20 cellular contexts compared by ENCODE assay signal in the genomic region with DNA sequence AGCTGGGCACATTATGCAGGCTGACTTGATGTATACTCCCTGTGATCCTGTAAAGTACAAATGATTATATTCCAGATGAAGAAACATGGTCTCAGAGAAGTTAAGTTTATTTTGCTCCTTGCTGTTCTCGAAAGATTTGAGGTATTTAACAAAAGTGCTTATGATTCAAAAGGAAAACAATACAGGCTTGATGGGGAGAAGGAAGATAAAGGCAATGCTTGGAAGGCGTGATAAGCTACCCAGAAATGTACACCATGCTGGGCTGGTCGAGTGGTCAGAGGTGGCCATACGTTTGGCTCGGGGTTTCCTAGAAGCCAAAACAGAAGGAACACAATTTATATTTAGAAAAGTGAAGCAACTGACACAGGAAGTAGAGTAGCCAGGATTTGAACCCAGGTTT.
DNase-seq lines count a peak whose midpoint lies in the region; ATAC-seq and TF ChIP-seq lines count a peak whose summit lies in the region.
"Had no signal": no experiment of that assay in that cellular context is flagged by ENCODE, and none has a peak within 500 bp of the region (broad histone marks: within the 10 kb centered on the region; RNA-seq: fewer than 3 reads in every experiment).

No MANE protein-coding gene starts in this region.

- H3K36me3 ChIP-seq in skeletal muscle satellite cell (ENCODE audit: insufficient read depth, low read length) (no peaks in the 10 kb centered on the region), upper lobe of left lung (no peaks in the 10 kb centered on the region)

- H3K9ac ChIP-seq in skeletal muscle satellite cell (ENCODE audit: low read depth, low read length), result no peak overlapping the region
- H3K9ac ChIP-seq: GM23248 had no signal

- H3K9me3 ChIP-seq in skeletal muscle satellite cell (replicated peaks; ENCODE audit: low read length) (no peaks in the 10 kb centered on the region), upper lobe of left lung (no peaks in the 10 kb centered on the region)

- ATAC-seq in upper lobe of left lung (ENCODE audit: low FRiP score in 2 of 2), result no peak
- ATAC-seq: activated CD8-positive, alpha-beta memory T cell treated with anti-CD3 and anti-CD28 coated beads, Interleukin-2, amount 10 ng/mL, durations not matched to agents 7 days and 5 days; activated T-helper 17 cell treated with anti-CD3 and anti-CD28 coated beads, Interleukin-2, amount 50 U/mL, for 72 hours; HepG2 had no signal

- 70 to 72% methylated on average over 5 of the region's 5 CpGs for WGBS in upper lobe of left lung, 2 donors

- peak overlapping the region; percentile 40 for H3K4me2 ChIP-seq in skeletal muscle satellite cell (ENCODE audit: low read length)

- DNase-seq in OCI-M1 (lab: John Stamatoyannopoulos, UW), result peak; percentile 59
- peak; percentile 43 for DNase-seq in astrocyte of the hippocampus (ENCODE audit: low read depth, low spot score)
- DNase-seq in fibroblast of pulmonary artery (ENCODE audit: low read depth), result peak; percentile 38
- no peak for DNase-seq in upper lobe of left lung
- no peak for DNase-seq in GM19240 (ENCODE audit: insufficient read length, low spot score)
- DNase-seq in putamen (ENCODE audit: low spot score), result no peak
- no peak for DNase-seq in activated CD4-positive, alpha-beta T cell treated with anti-CD3 and anti-CD28 coated beads, Interleukin-2, amount 50 U/mL, for 1 hour
- DNase-seq: activated CD4-positive, alpha-beta T cell treated with anti-CD3 and anti-CD28 coated beads for 4 hours; activated CD8-positive, alpha-beta memory T cell treated with anti-CD3 and anti-CD28 coated beads, Interleukin-2, amount 10 ng/mL, durations not matched to agents 7 days and 5 days; CD4-positive, CD25-positive, alpha-beta regulatory T cell; effector memory CD4-positive, alpha-beta T cell; GDM1; glutamatergic neuron; NCI-H1417 treated with DMSO at 0.1 percent for 48 hours; NCI-H524 treated with DMSO at 0.1 percent for 48 hours; Right ventricle myocardium superior had no signal

- H3K4me3 ChIP-seq in fibroblast of pulmonary artery (replicated peaks; ENCODE audit: low read depth, low read length), result no peak overlapping the region
- no peak overlapping the region for H3K4me3 ChIP-seq in skeletal muscle satellite cell (ENCODE audit: low read length)
- no peak overlapping the region for H3K4me3 ChIP-seq in upper lobe of left lung
- H3K4me3 ChIP-seq: GM23248 had no signal

- H3K4me1 ChIP-seq in skeletal muscle satellite cell (ENCODE audit: control insufficient read depth, insufficient read depth, low read length), result peaks cover 15% of the 10 kb centered on the region
- H3K4me1 ChIP-seq in upper lobe of left lung, result peaks cover 6 to 14% (median 9%) of the 10 kb centered on the region in 4 donors

- no peak for TF ChIP-seq EP300 in upper lobe of left lung (IDR thresholded peaks at IDR 0.05)

- H3K27me3 ChIP-seq in skeletal muscle satellite cell (ENCODE audit: control insufficient read depth, insufficient read depth, low read length), result no peaks in the 10 kb centered on the region
- H3K27me3 ChIP-seq in upper lobe of left lung, result no peaks in the 10 kb centered on the region

- TF ChIP-seq POLR2A in upper lobe of left lung (IDR thresholded peaks at IDR 0.05), result no peak

- no peak overlapping the region for H3K27ac ChIP-seq in upper lobe of left lung
- H3K27ac ChIP-seq: GM23248 had no signal

- TF ChIP-seq CTCF in fibroblast of pulmonary artery (IDR thresholded peaks at IDR 0.05; ENCODE audit: low read length, missing control alignments) (no peak), upper lobe of left lung (IDR thresholded peaks at IDR 0.05) (no peak)

Comparison
In these comparisons a context has a peak if more than half of its experiments do, and no peak if none do; other contexts are left out.
1. DNase-seq: peak in OCI-M1 (single experiment), astrocyte of the hippocampus (single experiment) and fibroblast of pulmonary artery (single experiment); none in upper lobe of left lung (0 of 2), GM19240 (single experiment), putamen (single experiment) and activated CD4-positive, alpha-beta T cell treated with anti-CD3 and anti-CD28 coated beads, Interleukin-2, amount 50 U/mL, for 1 hour (single experiment).